1 cellular context compared by ENCODE assay signal in the genomic region with DNA sequence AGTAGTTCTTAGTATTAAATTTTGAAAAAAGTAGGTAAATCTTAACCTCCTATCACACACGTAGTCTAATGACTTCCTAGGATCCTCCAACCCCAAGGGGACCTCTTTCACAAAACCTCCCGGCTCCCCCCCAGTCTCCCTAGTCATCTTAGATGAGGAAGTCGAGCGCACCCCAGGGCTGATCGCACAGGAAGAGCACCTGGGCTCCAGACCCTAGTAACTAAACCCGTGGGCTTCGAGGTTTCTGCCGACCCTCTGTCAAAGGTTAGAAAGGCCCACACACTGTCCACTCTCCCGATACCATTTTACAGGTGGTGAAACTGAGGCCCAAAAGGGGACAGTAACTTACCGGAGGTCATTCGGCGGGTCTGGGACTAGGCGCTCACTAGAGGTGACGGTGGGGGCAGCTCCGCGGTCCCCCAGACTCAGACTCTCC.
A peak's percentile ranks its signal among the peaks of the same experiment; 100 is the strongest.
TF ChIP-seq lines count a peak whose summit lies in the region.

No MANE protein-coding gene starts in this region.

TF ChIP-seq in HEK293, 187 proteins besides CTCF, POLR2A, EP300 and RAD21 (continued from another document and continues in another):
- TF ChIP-seq ZNF394 (tag by site-specific recombination; IDR thresholded peaks at IDR 0.05; ENCODE audit: borderline replicate concordance), result peak; percentile 54; the same call in 1 of the 2 replicates
- TF ChIP-seq ZBTB8A (tag by site-specific recombination; IDR thresholded peaks at IDR 0.05), result peak; percentile 74
- TF ChIP-seq, protein P1, sequence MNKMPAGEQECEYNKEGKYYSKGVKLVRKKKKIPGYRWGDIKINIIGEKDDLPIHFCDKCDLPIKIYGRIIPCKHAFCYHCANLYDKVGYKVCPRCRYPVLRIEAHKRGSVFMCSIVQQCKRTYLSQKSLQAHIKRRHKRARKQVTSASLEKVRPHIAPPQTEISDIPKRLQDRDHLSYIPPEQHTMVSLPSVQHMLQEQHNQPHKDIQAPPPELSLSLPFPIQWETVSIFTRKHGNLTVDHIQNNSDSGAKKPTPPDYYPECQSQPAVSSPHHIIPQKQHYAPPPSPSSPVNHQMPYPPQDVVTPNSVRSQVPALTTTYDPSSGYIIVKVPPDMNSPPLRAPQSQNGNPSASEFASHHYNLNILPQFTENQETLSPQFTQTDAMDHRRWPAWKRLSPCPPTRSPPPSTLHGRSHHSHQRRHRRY (tag by site-specific recombination; IDR thresholded peaks at IDR 0.05), result no peak
- no peak for TF ChIP-seq ZNF221 (tag by site-specific recombination; IDR thresholded peaks at IDR 0.05; ENCODE audit: borderline replicate concordance)
- TF ChIP-seq ZNF335 (tag by site-specific recombination; conservative IDR thresholded peaks at IDR 0.05), result no peak; the same call in 1 of the 2 replicates
- TF ChIP-seq ZNF677 (tag by site-specific recombination; IDR thresholded peaks at IDR 0.05), result no peak
- TF ChIP-seq ZFP69B (tag by site-specific recombination; IDR thresholded peaks at IDR 0.05), result 0 out of 2 replicates have a peak, but pooled peaks have one; percentile 29
- TF ChIP-seq ZNF354C (tag by site-specific recombination; IDR thresholded peaks at IDR 0.05; ENCODE audit: borderline replicate concordance, low read depth), result no peak
- TF ChIP-seq GLIS2 (tag by site-specific recombination; IDR thresholded peaks at IDR 0.05), result peak; percentile 48
- 0 out of 2 replicates have a peak, but pooled peaks have one; percentile 28 for TF ChIP-seq ZNF843 (tag by site-specific recombination; IDR thresholded peaks at IDR 0.05)
- no peak for TF ChIP-seq ZNF837 (tag by site-specific recombination; IDR thresholded peaks at IDR 0.05)
- TF ChIP-seq ZNF664 (tag by site-specific recombination; IDR thresholded peaks at IDR 0.05), result no peak
- peak; percentile 52 for TF ChIP-seq ZBTB17 (tag by site-specific recombination; IDR thresholded peaks at IDR 0.05)
- TF ChIP-seq ZNF707 (tag by site-specific recombination; IDR thresholded peaks at IDR 0.05), result no peak
- no peak for TF ChIP-seq ZNF785 (tag by site-specific recombination; IDR thresholded peaks at IDR 0.05)
- peak; percentile 79; the same call in 1 of the 2 replicates for TF ChIP-seq ZNF121 (tag by site-specific recombination; IDR thresholded peaks at IDR 0.05)
- no peak for TF ChIP-seq ZNF140 (tag by site-specific recombination; IDR thresholded peaks at IDR 0.05)
- no peak for TF ChIP-seq PRDM1 (tag by site-specific recombination; IDR thresholded peaks at IDR 0.05)
- TF ChIP-seq, protein P2, sequence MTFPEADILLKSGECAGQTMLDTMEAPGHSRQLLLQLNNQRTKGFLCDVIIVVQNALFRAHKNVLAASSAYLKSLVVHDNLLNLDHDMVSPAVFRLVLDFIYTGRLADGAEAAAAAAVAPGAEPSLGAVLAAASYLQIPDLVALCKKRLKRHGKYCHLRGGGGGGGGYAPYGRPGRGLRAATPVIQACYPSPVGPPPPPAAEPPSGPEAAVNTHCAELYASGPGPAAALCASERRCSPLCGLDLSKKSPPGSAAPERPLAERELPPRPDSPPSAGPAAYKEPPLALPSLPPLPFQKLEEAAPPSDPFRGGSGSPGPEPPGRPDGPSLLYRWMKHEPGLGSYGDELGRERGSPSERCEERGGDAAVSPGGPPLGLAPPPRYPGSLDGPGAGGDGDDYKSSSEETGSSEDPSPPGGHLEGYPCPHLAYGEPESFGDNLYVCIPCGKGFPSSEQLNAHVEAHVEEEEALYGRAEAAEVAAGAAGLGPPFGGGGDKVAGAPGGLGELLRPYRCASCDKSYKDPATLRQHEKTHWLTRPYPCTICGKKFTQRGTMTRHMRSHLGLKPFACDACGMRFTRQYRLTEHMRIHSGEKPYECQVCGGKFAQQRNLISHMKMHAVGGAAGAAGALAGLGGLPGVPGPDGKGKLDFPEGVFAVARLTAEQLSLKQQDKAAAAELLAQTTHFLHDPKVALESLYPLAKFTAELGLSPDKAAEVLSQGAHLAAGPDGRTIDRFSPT (tag by site-specific recombination; IDR thresholded peaks at IDR 0.05), result no peak
- TF ChIP-seq WT1 (tag by site-specific recombination; IDR thresholded peaks at IDR 0.05), result 0 out of 2 replicates have a peak, but pooled peaks have one; percentile 28
- TF ChIP-seq ZBTB48 (tag by site-specific recombination; IDR thresholded peaks at IDR 0.05), result 0 out of 2 replicates have a peak, but pooled peaks have one; percentile 26
- no peak for TF ChIP-seq ZNF239 (tag by site-specific recombination; IDR thresholded peaks at IDR 0.05)
- 0 out of 2 replicates have a peak, but pooled peaks have one; percentile 7 for TF ChIP-seq ZEB2 (tag by site-specific recombination; IDR thresholded peaks at IDR 0.05)
- TF ChIP-seq ZNF558 (tag by site-specific recombination; IDR thresholded peaks at IDR 0.05), result no peak
- no peak for TF ChIP-seq KLF10 (tag by site-specific recombination; IDR thresholded peaks at IDR 0.05)
- TF ChIP-seq ZNF214 (tag by site-specific recombination; IDR thresholded peaks at IDR 0.05; ENCODE audit: borderline replicate concordance), result no peak
- no peak for TF ChIP-seq ZXDB (tag by site-specific recombination; IDR thresholded peaks at IDR 0.05)
- no peak for TF ChIP-seq ZNF510 (tag by site-specific recombination; IDR thresholded peaks at IDR 0.05; ENCODE audit: insufficient replicate concordance)
- TF ChIP-seq ZNF391 (tag by site-specific recombination; IDR thresholded peaks at IDR 0.05; ENCODE audit: borderline replicate concordance, low read depth), result 0 out of 2 replicates have a peak, but pooled peaks have one; percentile 36
- no peak for TF ChIP-seq ZNF555 (tag by site-specific recombination; conservative IDR thresholded peaks at IDR 0.05)
- TF ChIP-seq, protein P3, sequence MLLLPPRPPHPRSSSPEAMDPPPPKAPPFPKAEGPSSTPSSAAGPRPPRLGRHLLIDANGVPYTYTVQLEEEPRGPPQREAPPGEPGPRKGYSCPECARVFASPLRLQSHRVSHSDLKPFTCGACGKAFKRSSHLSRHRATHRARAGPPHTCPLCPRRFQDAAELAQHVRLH (tag by site-specific recombination; IDR thresholded peaks at IDR 0.05), result peak; percentile 73
- TF ChIP-seq ZNF549 (tag by site-specific recombination; IDR thresholded peaks at IDR 0.05), result no peak
- TF ChIP-seq, protein P4, sequence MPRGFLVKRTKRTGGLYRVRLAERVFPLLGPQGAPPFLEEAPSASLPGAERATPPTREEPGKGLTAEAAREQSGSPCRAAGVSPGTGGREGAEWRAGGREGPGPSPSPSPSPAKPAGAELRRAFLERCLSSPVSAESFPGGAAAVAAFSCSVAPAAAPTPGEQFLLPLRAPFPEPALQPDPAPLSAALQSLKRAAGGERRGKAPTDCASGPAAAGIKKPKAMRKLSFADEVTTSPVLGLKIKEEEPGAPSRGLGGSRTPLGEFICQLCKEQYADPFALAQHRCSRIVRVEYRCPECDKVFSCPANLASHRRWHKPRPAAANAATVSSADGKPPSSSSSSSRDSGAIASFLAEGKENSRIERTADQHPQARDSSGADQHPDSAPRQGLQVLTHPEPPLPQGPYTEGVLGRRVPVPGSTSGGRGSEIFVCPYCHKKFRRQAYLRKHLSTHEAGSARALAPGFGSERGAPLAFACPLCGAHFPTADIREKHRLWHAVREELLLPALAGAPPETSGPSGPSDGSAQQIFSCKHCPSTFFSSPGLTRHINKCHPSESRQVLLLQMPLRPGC (tag by site-specific recombination; IDR thresholded peaks at IDR 0.05), result no peak
- TF ChIP-seq ZNF2 (tag by site-specific recombination; IDR thresholded peaks at IDR 0.05), result peak; percentile 74; the same call in 1 of the 2 replicates
- peak; percentile 36; the same call in 1 of the 2 replicates for TF ChIP-seq GLIS1 (tag by site-specific recombination; IDR thresholded peaks at IDR 0.05)
- TF ChIP-seq ZNF157 (tag by site-specific recombination; IDR thresholded peaks at IDR 0.05), result no peak
- TF ChIP-seq ZNF19 (tag by site-specific recombination; IDR thresholded peaks at IDR 0.05; ENCODE audit: low read depth), result no peak
- no peak for TF ChIP-seq KLF9 (tag by site-specific recombination; IDR thresholded peaks at IDR 0.05; ENCODE audit: low read depth)
- TF ChIP-seq, protein P5, sequence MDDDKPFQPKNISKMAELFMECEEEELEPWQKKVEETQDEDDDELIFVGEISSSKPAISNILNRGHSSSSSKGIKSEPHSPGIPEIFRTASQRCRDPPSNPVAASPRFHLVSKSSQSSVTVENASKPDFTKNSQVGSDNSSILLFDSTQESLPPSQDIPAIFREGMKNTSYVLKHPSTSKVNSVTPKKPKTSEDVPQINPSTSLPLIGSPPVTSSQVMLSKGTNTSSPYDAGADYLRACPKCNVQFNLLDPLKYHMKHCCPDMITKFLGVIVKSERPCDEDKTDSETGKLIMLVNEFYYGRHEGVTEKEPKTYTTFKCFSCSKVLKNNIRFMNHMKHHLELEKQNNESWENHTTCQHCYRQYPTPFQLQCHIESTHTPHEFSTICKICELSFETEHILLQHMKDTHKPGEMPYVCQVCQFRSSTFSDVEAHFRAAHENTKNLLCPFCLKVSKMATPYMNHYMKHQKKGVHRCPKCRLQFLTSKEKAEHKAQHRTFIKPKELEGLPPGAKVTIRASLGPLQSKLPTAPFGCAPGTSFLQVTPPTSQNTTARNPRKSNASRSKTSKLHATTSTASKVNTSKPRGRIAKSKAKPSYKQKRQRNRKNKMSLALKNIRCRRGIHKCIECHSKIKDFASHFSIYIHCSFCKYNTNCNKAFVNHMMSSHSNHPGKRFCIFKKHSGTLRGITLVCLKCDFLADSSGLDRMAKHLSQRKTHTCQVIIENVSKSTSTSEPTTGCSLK (tag by site-specific recombination; IDR thresholded peaks at IDR 0.05), result no peak
- peak; percentile 61; the same call in 1 of the 2 replicates for TF ChIP-seq REPIN1 (tag by site-specific recombination; IDR thresholded peaks at IDR 0.05; ENCODE audit: low read depth)
- peak; percentile 23; the same call in 1 of the 2 replicates for TF ChIP-seq ZNF629 (tag by site-specific recombination; IDR thresholded peaks at IDR 0.05)
- no peak for TF ChIP-seq ZNF473 (tag by site-specific recombination; IDR thresholded peaks at IDR 0.05)
- TF ChIP-seq ZNF701 (tag by site-specific recombination; IDR thresholded peaks at IDR 0.05), result no peak
- TF ChIP-seq ZNF112 (tag by site-specific recombination; IDR thresholded peaks at IDR 0.05), result no peak
- no peak for TF ChIP-seq ZNF138 (tag by site-specific recombination; IDR thresholded peaks at IDR 0.05; ENCODE audit: borderline replicate concordance)
- TF ChIP-seq, protein P6, sequence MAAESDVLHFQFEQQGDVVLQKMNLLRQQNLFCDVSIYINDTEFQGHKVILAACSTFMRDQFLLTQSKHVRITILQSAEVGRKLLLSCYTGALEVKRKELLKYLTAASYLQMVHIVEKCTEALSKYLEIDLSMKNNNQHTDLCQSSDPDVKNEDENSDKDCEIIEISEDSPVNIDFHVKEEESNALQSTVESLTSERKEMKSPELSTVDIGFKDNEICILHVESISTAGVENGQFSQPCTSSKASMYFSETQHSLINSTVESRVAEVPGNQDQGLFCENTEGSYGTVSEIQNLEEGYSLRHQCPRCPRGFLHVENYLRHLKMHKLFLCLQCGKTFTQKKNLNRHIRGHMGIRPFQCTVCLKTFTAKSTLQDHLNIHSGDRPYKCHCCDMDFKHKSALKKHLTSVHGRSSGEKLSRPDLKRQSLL (tag by site-specific recombination; IDR thresholded peaks at IDR 0.05), result no peak
- TF ChIP-seq GLI4 (tag by site-specific recombination; IDR thresholded peaks at IDR 0.05), result no peak
- peak; percentile 70; the same call in 1 of the 2 replicates for TF ChIP-seq ZNF324 (tag by site-specific recombination; IDR thresholded peaks at IDR 0.05)
- peak; percentile 65; the same call in 1 of the 2 replicates for TF ChIP-seq ZFP37 (tag by site-specific recombination; IDR thresholded peaks at IDR 0.05)
- no peak for TF ChIP-seq ZNF600 (tag by site-specific recombination; IDR thresholded peaks at IDR 0.05)
- 0 out of 2 replicates have a peak, but pooled peaks have one; percentile 51 for TF ChIP-seq BCL11A (tag by site-specific recombination; IDR thresholded peaks at IDR 0.05; ENCODE audit: low read depth)
- TF ChIP-seq, protein P7, sequence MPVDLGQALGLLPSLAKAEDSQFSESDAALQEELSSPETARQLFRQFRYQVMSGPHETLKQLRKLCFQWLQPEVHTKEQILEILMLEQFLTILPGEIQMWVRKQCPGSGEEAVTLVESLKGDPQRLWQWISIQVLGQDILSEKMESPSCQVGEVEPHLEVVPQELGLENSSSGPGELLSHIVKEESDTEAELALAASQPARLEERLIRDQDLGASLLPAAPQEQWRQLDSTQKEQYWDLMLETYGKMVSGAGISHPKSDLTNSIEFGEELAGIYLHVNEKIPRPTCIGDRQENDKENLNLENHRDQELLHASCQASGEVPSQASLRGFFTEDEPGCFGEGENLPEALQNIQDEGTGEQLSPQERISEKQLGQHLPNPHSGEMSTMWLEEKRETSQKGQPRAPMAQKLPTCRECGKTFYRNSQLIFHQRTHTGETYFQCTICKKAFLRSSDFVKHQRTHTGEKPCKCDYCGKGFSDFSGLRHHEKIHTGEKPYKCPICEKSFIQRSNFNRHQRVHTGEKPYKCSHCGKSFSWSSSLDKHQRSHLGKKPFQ (tag by site-specific recombination; IDR thresholded peaks at IDR 0.05), result no peak
- TF ChIP-seq ZNF341 (tag by site-specific recombination; IDR thresholded peaks at IDR 0.05; ENCODE audit: low read depth), result no peak
- no peak for TF ChIP-seq ZSCAN23 (tag by site-specific recombination; IDR thresholded peaks at IDR 0.05)
- TF ChIP-seq ZSCAN16 (tag by site-specific recombination; IDR thresholded peaks at IDR 0.05), result no peak
- no peak for TF ChIP-seq ZFP41 (tag by site-specific recombination; IDR thresholded peaks at IDR 0.05; ENCODE audit: borderline replicate concordance)
- TF ChIP-seq, protein P8, sequence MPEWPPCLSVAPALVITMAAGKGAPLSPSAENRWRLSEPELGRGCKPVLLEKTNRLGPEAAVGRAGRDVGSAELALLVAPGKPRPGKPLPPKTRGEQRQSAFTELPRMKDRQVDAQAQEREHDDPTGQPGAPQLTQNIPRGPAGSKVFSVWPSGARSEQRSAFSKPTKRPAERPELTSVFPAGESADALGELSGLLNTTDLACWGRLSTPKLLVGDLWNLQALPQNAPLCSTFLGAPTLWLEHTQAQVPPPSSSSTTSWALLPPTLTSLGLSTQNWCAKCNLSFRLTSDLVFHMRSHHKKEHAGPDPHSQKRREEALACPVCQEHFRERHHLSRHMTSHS (tag by site-specific recombination; IDR thresholded peaks at IDR 0.05), result no peak
- TF ChIP-seq SCRT2 (tag by site-specific recombination; IDR thresholded peaks at IDR 0.05), result no peak
- no peak for TF ChIP-seq ZFP3 (tag by site-specific recombination; IDR thresholded peaks at IDR 0.05; ENCODE audit: low read depth)
